In genomic region chr20:44696315-44696714, GRCh38 we compare ENCODE assay signal across 16 cellular contexts. TPM values are rescaled to one million over a fixed set of nuclear protein-coding genes. Genes with fewer than 3 reads are reported as not detected.
DNase-seq lines count a peak whose midpoint lies in the region; ATAC-seq, FAIRE-seq and TF ChIP-seq lines count a peak whose summit lies in the region.
"Had no signal": no experiment of that assay in that cellular context is flagged by ENCODE, and none has a peak within 500 bp of the region (broad histone marks: within the 10 kb centered on the region; RNA-seq: fewer than 3 reads in every experiment).

No MANE protein-coding gene starts in this region.

- ATAC-seq in right cardiac atrium = no peak
- ATAC-seq in Right ventricle myocardium inferior = no peak
- no peak for ATAC-seq in RWPE2 (ENCODE audit: low read depth)
- no peak for ATAC-seq in HG02798 (IDR thresholded peaks at IDR 0.05; ENCODE audit: poor library complexity, unreplicated experiment)
- ATAC-seq: activated naive CD8-positive, alpha-beta T cell treated with anti-CD3 and anti-CD28 coated beads, Interleukin-2, amount 50 U/mL, for 24 hours had no signal

- TF ChIP-seq CTCF in RWPE2 (IDR thresholded peaks at IDR 0.05; ENCODE audit: poor library complexity, severe bottlenecking) = peak; percentile 14
- TF ChIP-seq CTCF in glutamatergic neuron (IDR thresholded peaks at IDR 0.05; ENCODE audit: partially characterized antibody, unreplicated experiment) = no peak
- no peak for TF ChIP-seq CTCF in vagina (IDR thresholded peaks at IDR 0.05)
- no peak for TF ChIP-seq CTCF in testis (IDR thresholded peaks at IDR 0.05)

- no peak overlapping the region for H3K4me3 Mint-ChIP-seq in glutamatergic neuron (ENCODE audit: unreplicated experiment)
- H3K4me3 Mint-ChIP-seq: activated naive CD8-positive, alpha-beta T cell treated with anti-CD3 and anti-CD28 coated beads, Interleukin-2, amount 50 U/mL, for 24 hours had no signal

- DNase-seq in right cardiac atrium = no peak
- no peak for DNase-seq in Right ventricle myocardium inferior (ENCODE audit: missing footprints)
- DNase-seq in RWPE2 (ENCODE audit: low spot score) = no peak
- DNase-seq in glutamatergic neuron = no peak
- DNase-seq in vagina (ENCODE audit: extremely low spot score in 2 of 2) = no peak
- no peak for DNase-seq in GM12892 (ENCODE audit: insufficient read length)
- no peak for DNase-seq in testis
- DNase-seq: activated naive CD8-positive, alpha-beta T cell treated with anti-CD3 and anti-CD28 coated beads, Interleukin-2, amount 50 U/mL, for 24 hours; GF-D8; KG1; thyroid gland had no signal

- H3K27me3 Mint-ChIP-seq in glutamatergic neuron (ENCODE audit: unreplicated experiment) = peaks cover 3% of the 10 kb centered on the region
- H3K27me3 Mint-ChIP-seq: activated naive CD8-positive, alpha-beta T cell treated with anti-CD3 and anti-CD28 coated beads, Interleukin-2, amount 50 U/mL, for 24 hours had no signal

- H3K27me3 ChIP-seq in right cardiac atrium (ENCODE audit: control insufficient read depth, insufficient read depth) (no peaks in the 10 kb centered on the region), RWPE2 (ENCODE audit: insufficient read depth, poor library complexity, severe bottlenecking) (no peaks in the 10 kb centered on the region), vagina (no peaks in the 10 kb centered on the region), testis (no peaks in the 10 kb centered on the region)
- H3K27me3 ChIP-seq: thyroid gland had no signal

- H3K4me3 ChIP-seq in right cardiac atrium (ENCODE audit: low read length) (no peak overlapping the region), RWPE2 (ENCODE audit: severe bottlenecking) (no peak overlapping the region), vagina (no peak overlapping the region), testis (no peak overlapping the region)
- H3K4me3 ChIP-seq: thyroid gland had no signal

- intact Hi-C loops in right cardiac atrium (cut with DNase I) = no loop called here
- intact Hi-C loops in Right ventricle myocardium inferior (cut with DNase I) = no loop called here
- intact Hi-C loops in vagina (cut with DNase I) = no loop called here
- intact Hi-C loops in testis (cut with DNase I; ENCODE audit: low total_unique reads) = no loop called here

- H3K4me1 ChIP-seq in right cardiac atrium (ENCODE audit: control insufficient read depth, insufficient read depth, low read length) = peaks cover 6% of the 10 kb centered on the region
- H3K4me1 ChIP-seq in RWPE2 (ENCODE audit: insufficient read depth, poor library complexity, severe bottlenecking) = peaks cover 25% of the 10 kb centered on the region
- peaks cover 63% of the 10 kb centered on the region for H3K4me1 ChIP-seq in vagina
- H3K4me1 ChIP-seq in testis = peaks cover 18% of the 10 kb centered on the region

- 93% methylated on average over 3 of the region's 3 CpGs for WGBS in right cardiac atrium
- 90 to 93% methylated on average over 3 of the region's 3 CpGs for WGBS in testis, 2 donors

- no peak for FAIRE-seq in GM12892 (lab: Jason Lieb, UNC)
- FAIRE-seq: TTC549 had no signal

- H3K27ac Mint-ChIP-seq in glutamatergic neuron (ENCODE audit: unreplicated experiment) = peak overlapping the region; percentile 95
- H3K27ac Mint-ChIP-seq: activated naive CD8-positive, alpha-beta T cell treated with anti-CD3 and anti-CD28 coated beads, Interleukin-2, amount 50 U/mL, for 24 hours had no signal

- H3K36me3 ChIP-seq in RWPE2 (ENCODE audit: low read depth) = no peaks in the 10 kb centered on the region
- H3K36me3 ChIP-seq in vagina = no peaks in the 10 kb centered on the region
- no peaks in the 10 kb centered on the region for H3K36me3 ChIP-seq in testis (ENCODE audit: low read depth, missing control alignments)
- H3K36me3 ChIP-seq: thyroid gland had no signal

- H3K9me3 ChIP-seq in right cardiac atrium (ENCODE audit: control insufficient read depth, low read length) = no peaks in the 10 kb centered on the region
- peaks cover 4% of the 10 kb centered on the region for H3K9me3 ChIP-seq in RWPE2 (ENCODE audit: severe bottlenecking)
- no peaks in the 10 kb centered on the region for H3K9me3 ChIP-seq in vagina
- no peaks in the 10 kb centered on the region for H3K9me3 ChIP-seq in testis
- H3K9me3 ChIP-seq: thyroid gland had no signal

- H3K9me3 Mint-ChIP-seq in glutamatergic neuron (ENCODE audit: unreplicated experiment) = peaks cover 15% of the 10 kb centered on the region
- H3K9me3 Mint-ChIP-seq: activated naive CD8-positive, alpha-beta T cell treated with anti-CD3 and anti-CD28 coated beads, Interleukin-2, amount 50 U/mL, for 24 hours had no signal

- H3K27ac ChIP-seq in right cardiac atrium (ENCODE audit: low read length) (peak overlapping the region; percentile 55), RWPE2 (ENCODE audit: poor library complexity, severe bottlenecking) (peak overlapping the region; percentile 77), vagina (peak overlapping the region; percentile 86), testis (peak overlapping the region in 1 of 2 donors; percentile 77)
- H3K27ac ChIP-seq: RWPE1 had no signal

- H3K36me3 Mint-ChIP-seq in glutamatergic neuron (ENCODE audit: unreplicated experiment) = no peaks in the 10 kb centered on the region

- peaks cover 36% of the 10 kb centered on the region for H3K4me1 Mint-ChIP-seq in glutamatergic neuron (ENCODE audit: low read depth, unreplicated experiment)

- TF ChIP-seq POLR2A in vagina (IDR thresholded peaks at IDR 0.05) (no peak), GM12892 (IDR thresholded peaks at IDR 0.05; ENCODE audit: low read depth, low read length) (no peak), testis (IDR thresholded peaks at IDR 0.05) (no peak)

RNA-seq across cellular contexts. Expression of gene CCN5, which starts 18.9 kb away (rescaled TPM):
- total RNA-seq in right cardiac atrium (100 to 1,000 TPM in 1 of 4 donors, 10 to 100 TPM in 3; 85.2 to 292 (median 98.2) TPM), Right ventricle myocardium inferior (13.6 TPM), glutamatergic neuron (ENCODE audit: unreplicated experiment) (not detected), vagina (134 TPM), testis (100 to 1,000 TPM in 1 of 2 donors, 10 to 100 TPM in 1; 37.0 to 152 TPM)
- polyA plus RNA-seq in right cardiac atrium (102 TPM), testis (ENCODE audit: insufficient read depth, low read depth, low replicate concordance) (52.0 TPM)
- polyA plus RNA-seq in GM12892 (2012; ENCODE audit: missing spikeins) = not detected
- total RNA-seq: mononuclear cell, pulmonary artery endothelial cell had no signal

RNA-seq across cellular contexts. Expression of gene ADA, which starts 44.8 kb away (rescaled TPM):
- total RNA-seq in right cardiac atrium (10 to 100 TPM; 11.6 to 22.8 (median 12.4) TPM), Right ventricle myocardium inferior (10.7 TPM), glutamatergic neuron (ENCODE audit: unreplicated experiment) (3.1 TPM), vagina (25.3 TPM), testis (10 to 100 TPM; 10.0 to 11.2 TPM)
- polyA plus RNA-seq in right cardiac atrium (12.4 TPM), testis (ENCODE audit: insufficient read depth, low read depth, low replicate concordance) (8.2 TPM)
- polyA plus RNA-seq in GM12892 (2012; ENCODE audit: missing spikeins) = 52.1 TPM

RNA-seq across cellular contexts. Expression of gene KCNK15, which starts 49.4 kb away (rescaled TPM):
- total RNA-seq in right cardiac atrium = 1 to 10 TPM in 3 of 4 donors, under 1 TPM in 1; 0.65 to 1.3 (median 1.1) TPM
- 0.70 TPM for polyA plus RNA-seq in right cardiac atrium
- 0.32 TPM for total RNA-seq in Right ventricle myocardium inferior
- 0.22 TPM for total RNA-seq in glutamatergic neuron (ENCODE audit: unreplicated experiment)
- total RNA-seq in vagina = 1.5 TPM
- polyA plus RNA-seq in GM12892 (2012; ENCODE audit: missing spikeins) = not detected
- 10 to 100 TPM; 16.9 to 23.4 TPM for total RNA-seq in testis
- polyA plus RNA-seq in testis (ENCODE audit: insufficient read depth, low read depth, low replicate concordance) = 4.4 TPM
- total RNA-seq: pulmonary artery endothelial cell had no signal

Comparison
In these comparisons a context has a peak if more than half of its experiments do, and no peak if none do; other contexts are left out.
1. RNA of gene CCN5, which starts 18.9 kb away (total RNA-seq): 37.0 to 152 TPM in testis, 134 TPM in vagina (single experiment), 85.2 to 292 TPM in right cardiac atrium and 13.6 TPM in Right ventricle myocardium inferior (single experiment); not detected in glutamatergic neuron (single experiment); every median in the first group is over 10 times any median in the second.